1 cellular context compared by ENCODE assay signal in the genomic region with DNA sequence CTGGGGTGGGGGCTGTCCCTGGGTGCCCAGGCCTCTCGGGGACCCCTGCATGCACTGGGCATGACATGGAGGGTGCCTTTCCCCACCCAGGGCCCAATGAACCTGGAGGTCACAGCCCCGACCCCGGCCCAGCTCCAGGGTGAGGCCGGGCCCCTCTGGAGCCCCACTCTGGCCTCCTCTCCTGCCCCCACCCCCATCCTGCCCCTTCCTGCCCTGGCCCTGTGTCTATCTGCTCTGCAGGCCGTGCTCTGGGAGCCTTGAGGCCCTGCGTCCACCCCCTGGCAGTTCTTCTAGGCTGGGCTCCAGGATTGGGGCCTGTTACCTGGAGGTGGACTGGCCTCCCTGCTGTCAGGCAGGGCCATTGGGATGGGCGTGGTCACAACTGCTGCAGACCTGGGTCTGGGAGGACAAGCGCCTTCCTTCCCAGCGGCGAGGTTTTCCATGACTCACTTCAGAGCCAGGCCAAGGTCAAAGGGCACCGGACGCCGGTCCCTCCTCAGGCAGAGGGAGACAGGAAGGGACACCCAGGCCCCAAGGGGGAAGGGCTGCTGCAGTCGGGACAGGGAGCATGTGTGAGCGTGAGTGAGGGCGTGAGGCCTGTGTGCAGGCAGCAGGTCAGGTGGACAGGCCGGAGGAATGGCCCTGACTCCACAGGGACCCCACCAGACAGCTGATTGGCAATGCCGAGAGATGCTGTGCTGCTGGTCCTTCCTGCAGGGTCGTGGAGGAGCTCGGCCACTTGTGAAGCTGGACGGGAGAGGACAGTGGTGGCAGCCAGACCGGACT.
A peak's percentile ranks its signal among the peaks of the same experiment; 100 is the strongest.
TF ChIP-seq lines count a peak whose summit lies in the region.

No MANE protein-coding gene starts in this region.

TF ChIP-seq in Ishikawa, 13 proteins besides CTCF, POLR2A, EP300 and RAD21 (continued from another document):
- TF ChIP-seq, protein P1, sequence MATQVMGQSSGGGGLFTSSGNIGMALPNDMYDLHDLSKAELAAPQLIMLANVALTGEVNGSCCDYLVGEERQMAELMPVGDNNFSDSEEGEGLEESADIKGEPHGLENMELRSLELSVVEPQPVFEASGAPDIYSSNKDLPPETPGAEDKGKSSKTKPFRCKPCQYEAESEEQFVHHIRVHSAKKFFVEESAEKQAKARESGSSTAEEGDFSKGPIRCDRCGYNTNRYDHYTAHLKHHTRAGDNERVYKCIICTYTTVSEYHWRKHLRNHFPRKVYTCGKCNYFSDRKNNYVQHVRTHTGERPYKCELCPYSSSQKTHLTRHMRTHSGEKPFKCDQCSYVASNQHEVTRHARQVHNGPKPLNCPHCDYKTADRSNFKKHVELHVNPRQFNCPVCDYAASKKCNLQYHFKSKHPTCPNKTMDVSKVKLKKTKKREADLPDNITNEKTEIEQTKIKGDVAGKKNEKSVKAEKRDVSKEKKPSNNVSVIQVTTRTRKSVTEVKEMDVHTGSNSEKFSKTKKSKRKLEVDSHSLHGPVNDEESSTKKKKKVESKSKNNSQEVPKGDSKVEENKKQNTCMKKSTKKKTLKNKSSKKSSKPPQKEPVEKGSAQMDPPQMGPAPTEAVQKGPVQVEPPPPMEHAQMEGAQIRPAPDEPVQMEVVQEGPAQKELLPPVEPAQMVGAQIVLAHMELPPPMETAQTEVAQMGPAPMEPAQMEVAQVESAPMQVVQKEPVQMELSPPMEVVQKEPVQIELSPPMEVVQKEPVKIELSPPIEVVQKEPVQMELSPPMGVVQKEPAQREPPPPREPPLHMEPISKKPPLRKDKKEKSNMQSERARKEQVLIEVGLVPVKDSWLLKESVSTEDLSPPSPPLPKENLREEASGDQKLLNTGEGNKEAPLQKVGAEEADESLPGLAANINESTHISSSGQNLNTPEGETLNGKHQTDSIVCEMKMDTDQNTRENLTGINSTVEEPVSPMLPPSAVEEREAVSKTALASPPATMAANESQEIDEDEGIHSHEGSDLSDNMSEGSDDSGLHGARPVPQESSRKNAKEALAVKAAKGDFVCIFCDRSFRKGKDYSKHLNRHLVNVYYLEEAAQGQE (IDR thresholded peaks at IDR 0.05; ENCODE audit: low read depth) = no peak
- TF ChIP-seq, protein P2, sequence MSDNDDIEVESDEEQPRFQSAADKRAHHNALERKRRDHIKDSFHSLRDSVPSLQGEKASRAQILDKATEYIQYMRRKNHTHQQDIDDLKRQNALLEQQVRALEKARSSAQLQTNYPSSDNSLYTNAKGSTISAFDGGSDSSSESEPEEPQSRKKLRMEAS (IDR thresholded peaks at IDR 0.05) = no peak; the same call in none of the 2 replicates
- TF ChIP-seq CEBPB (IDR thresholded peaks at IDR 0.05) = no peak
- no peak for TF ChIP-seq TEAD4 (IDR thresholded peaks at IDR 0.05)
- TF ChIP-seq TAF1 (IDR thresholded peaks at IDR 0.05; ENCODE audit: low read depth) = no peak
- TF ChIP-seq EGR1 (IDR thresholded peaks at IDR 0.05) = no peak
- TF ChIP-seq NFIC (IDR thresholded peaks at IDR 0.05) = peak; percentile 23; the same call in 1 of the 2 replicates
- no peak for TF ChIP-seq CREB1 (IDR thresholded peaks at IDR 0.05; ENCODE audit: low read depth)
- no peak for TF ChIP-seq ZBTB7A (IDR thresholded peaks at IDR 0.05; ENCODE audit: low read depth)
- 0 out of 2 replicates have a peak, but pooled peaks have one; percentile 27 for TF ChIP-seq YY1 (IDR thresholded peaks at IDR 0.05; ENCODE audit: low read depth)
